ENCODE assay signal across 8 cellular contexts in the genomic region with DNA sequence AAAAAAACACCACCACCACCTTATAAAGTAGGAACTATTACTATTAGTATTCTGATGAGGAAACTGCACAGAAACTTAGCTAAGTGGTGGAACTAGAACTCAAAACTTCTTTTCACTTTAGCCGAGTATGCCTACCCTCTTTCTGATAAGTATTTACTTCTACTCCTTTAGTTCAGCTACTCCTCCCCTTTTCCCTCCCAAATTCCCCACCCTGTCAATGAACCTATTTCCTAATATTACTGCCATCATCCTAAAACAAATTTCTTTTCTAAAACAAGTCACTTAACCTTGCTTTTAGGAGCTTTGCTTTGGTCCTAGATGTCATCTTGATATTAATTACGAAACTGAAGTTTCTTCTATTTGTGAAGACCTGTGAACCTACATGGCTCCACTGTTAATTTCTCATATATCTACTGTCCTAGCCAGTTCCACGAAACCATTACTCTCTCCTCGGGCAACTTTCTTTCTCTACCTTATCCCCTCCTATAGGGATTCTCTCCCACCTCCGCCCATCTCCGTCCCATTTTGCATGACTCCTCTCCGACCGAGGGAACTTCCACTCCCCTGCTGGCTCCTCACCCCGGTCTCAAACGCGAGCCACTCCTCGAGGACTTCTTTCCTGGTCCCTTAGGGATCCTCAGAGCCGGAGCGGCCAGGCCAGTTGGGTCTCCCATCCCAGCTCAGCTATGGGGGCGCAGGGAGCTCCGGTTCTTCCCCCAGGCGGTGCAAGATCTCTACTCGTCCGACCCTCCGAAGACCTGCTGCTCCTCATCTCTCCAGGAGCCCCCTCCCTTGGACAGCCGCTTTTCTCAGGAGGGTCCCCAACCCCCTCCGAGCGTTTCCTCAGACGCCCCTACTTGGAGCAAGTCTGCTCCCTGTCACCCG. TPM values are rescaled to one million over a fixed set of nuclear protein-coding genes. Genes with fewer than 3 reads are reported as not detected.
DNase-seq lines count a peak whose midpoint lies in the region; ATAC-seq and TF ChIP-seq lines count a peak whose summit lies in the region.

No MANE protein-coding gene starts in this region.

- DNase-seq in G401 (ENCODE audit: low spot score) (peak; percentile 40), NCI-H2107 (lab: John Stamatoyannopoulos, UW) (no peak)
- DNase-seq in activated T-helper 2 cell treated with anti-CD3 and anti-CD28 coated beads, Interferon-gamma antibody, Interleukin-2, Interleukin-4, amounts not matched to agents 10 μg/mL and 5 μg/mL and 100 μg/mL, durations not matched to agents 14 hours and 24 hours and 36 hours (ENCODE audit: low spot score) = peak; percentile 15

- H3K4me3 ChIP-seq in Loucy (ENCODE audit: low read length, poor library complexity, severe bottlenecking) = peak overlapping the region; percentile 98
- H3K4me3 ChIP-seq in gastroesophageal sphincter = peak overlapping the region; percentile 64 to 91
- H3K4me3 ChIP-seq in neuron (ENCODE audit: low read length) = peak overlapping the region; percentile 99

- H3K9me3 Mint-ChIP-seq in activated T-helper 2 cell treated with anti-CD3 and anti-CD28 coated beads, Interferon-gamma antibody, Interleukin-2, Interleukin-4, amounts not matched to agents 10 μg/mL and 5 μg/mL and 100 μg/mL, durations not matched to agents 14 hours and 24 hours and 36 hours = no peaks in the 10 kb centered on the region

- peaks cover 40% of the 10 kb centered on the region for H4K20me1 ChIP-seq in Loucy (ENCODE audit: insufficient read depth, low read length, poor library complexity, severe bottlenecking)

- H2AFZ ChIP-seq in Loucy (ENCODE audit: low read length) = peak overlapping the region; percentile 85
- H2AFZ ChIP-seq in neuron (ENCODE audit: low read depth, low read length) = peak overlapping the region; percentile 75

- H3K27me3 ChIP-seq in Loucy (ENCODE audit: insufficient read depth, low read length, poor library complexity, severe bottlenecking) (no peaks in the 10 kb centered on the region), gastroesophageal sphincter (no peaks in the 10 kb centered on the region), neuron (ENCODE audit: insufficient read depth, low read length) (no peaks in the 10 kb centered on the region)

- 0 to 2% methylated on average over 15 to 21 of the region's 25 CpGs for WGBS in gastroesophageal sphincter (ENCODE audit: low coverage in 1 of 2), 2 donors

- peaks cover 44% of the 10 kb centered on the region for H3K4me1 Mint-ChIP-seq in activated T-helper 2 cell treated with anti-CD3 and anti-CD28 coated beads, Interferon-gamma antibody, Interleukin-2, Interleukin-4, amounts not matched to agents 10 μg/mL and 5 μg/mL and 100 μg/mL, durations not matched to agents 14 hours and 24 hours and 36 hours (ENCODE audit: low read depth)

- peak overlapping the region; percentile 95 for H3K4me2 ChIP-seq in Loucy (ENCODE audit: low read depth, low read length, poor library complexity, severe bottlenecking)

- H3K36me3 Mint-ChIP-seq in activated T-helper 2 cell treated with anti-CD3 and anti-CD28 coated beads, Interferon-gamma antibody, Interleukin-2, Interleukin-4, amounts not matched to agents 10 μg/mL and 5 μg/mL and 100 μg/mL, durations not matched to agents 14 hours and 24 hours and 36 hours (ENCODE audit: low read depth) = peaks cover 4% of the 10 kb centered on the region

- no peak for TF ChIP-seq EP300 in gastroesophageal sphincter (IDR thresholded peaks at IDR 0.05)

- peak overlapping the region; percentile 78 for H3K27ac Mint-ChIP-seq in activated T-helper 2 cell treated with anti-CD3 and anti-CD28 coated beads, Interferon-gamma antibody, Interleukin-2, Interleukin-4, amounts not matched to agents 10 μg/mL and 5 μg/mL and 100 μg/mL, durations not matched to agents 14 hours and 24 hours and 36 hours

- peak overlapping the region; percentile 59 to 96 (median 94) for H3K27ac ChIP-seq in gastroesophageal sphincter

- no peaks in the 10 kb centered on the region for H3F3A ChIP-seq in Loucy (ENCODE audit: low read depth)

- ATAC-seq in gastroesophageal sphincter = no peak
- ATAC-seq in HG03442 (IDR thresholded peaks at IDR 0.05; ENCODE audit: unreplicated experiment) = no peak
- ATAC-seq in HG03135 (IDR thresholded peaks at IDR 0.05; ENCODE audit: unreplicated experiment) = no peak

- H3K36me3 ChIP-seq in Loucy (ENCODE audit: insufficient read depth, low read length) = no peaks in the 10 kb centered on the region
- no peaks in the 10 kb centered on the region for H3K36me3 ChIP-seq in gastroesophageal sphincter
- H3K36me3 ChIP-seq in neuron (ENCODE audit: insufficient read depth, low read length) = no peaks in the 10 kb centered on the region

- no peaks in the 10 kb centered on the region for H3K9me3 ChIP-seq in Loucy (ENCODE audit: insufficient read depth, low read depth, low read length)
- no peaks in the 10 kb centered on the region for H3K9me3 ChIP-seq in gastroesophageal sphincter
- H3K9me3 ChIP-seq in neuron (ENCODE audit: low read length) = no peaks in the 10 kb centered on the region

- H3K9ac ChIP-seq in Loucy (ENCODE audit: low read depth, low read length, poor library complexity, severe bottlenecking) = peak overlapping the region; percentile 90

- peak overlapping the region; percentile 91 for H3K4me3 Mint-ChIP-seq in activated T-helper 2 cell treated with anti-CD3 and anti-CD28 coated beads, Interferon-gamma antibody, Interleukin-2, Interleukin-4, amounts not matched to agents 10 μg/mL and 5 μg/mL and 100 μg/mL, durations not matched to agents 14 hours and 24 hours and 36 hours (ENCODE audit: low read depth)

- H3K27me3 Mint-ChIP-seq in activated T-helper 2 cell treated with anti-CD3 and anti-CD28 coated beads, Interferon-gamma antibody, Interleukin-2, Interleukin-4, amounts not matched to agents 10 μg/mL and 5 μg/mL and 100 μg/mL, durations not matched to agents 14 hours and 24 hours and 36 hours (ENCODE audit: low read depth) = no peaks in the 10 kb centered on the region

- H3K4me1 ChIP-seq in Loucy (ENCODE audit: insufficient read depth, low read length, poor library complexity, severe bottlenecking) (peaks cover 48% of the 10 kb centered on the region), gastroesophageal sphincter (peaks cover 8 to 71% (median 27%) of the 10 kb centered on the region in 3 donors), neuron (ENCODE audit: insufficient read depth, low read length) (peaks cover 11% of the 10 kb centered on the region)

- TF ChIP-seq CTCF in Loucy (conservative IDR thresholded peaks at IDR 0.05; ENCODE audit: low read length) (no peak), gastroesophageal sphincter (IDR thresholded peaks at IDR 0.05) (no peak)

- in situ Hi-C loops in G401 (cut with HindIII; ENCODE audit: low sequenced_read_pairs) = no loop called here

- intact Hi-C loops in activated T-helper 2 cell treated with anti-CD3 and anti-CD28 coated beads, Interferon-gamma antibody, Interleukin-2, Interleukin-4, amounts not matched to agents 10 μg/mL and 5 μg/mL and 100 μg/mL, durations not matched to agents 14 hours and 24 hours and 36 hours (cut with micrococcal nuclease) = no loop called here

- H3K79me2 ChIP-seq in Loucy (ENCODE audit: insufficient read depth, low read length) = peaks cover 48% of the 10 kb centered on the region

- no peaks in the 10 kb centered on the region for H3K9me2 ChIP-seq in Loucy (replicated peaks; ENCODE audit: low read depth, low read length)

- TF ChIP-seq POLR2A in gastroesophageal sphincter (IDR thresholded peaks at IDR 0.05) = no peak

RNA-seq across cellular contexts. Expression of a gene that starts 1.1 kb away (rescaled TPM):
- total RNA-seq in G401 (2014; rRNA removed; shearing (Covaris generic)) = 16.6 and 49.1 TPM in 2 replicates
- 52.4 and 66.1 TPM in 2 replicates for total RNA-seq in activated T-helper 2 cell treated with anti-CD3 and anti-CD28 coated beads, Interferon-gamma antibody, Interleukin-2, Interleukin-4, amounts not matched to agents 10 μg/mL and 5 μg/mL and 100 μg/mL, durations not matched to agents 14 hours and 24 hours and 36 hours
- total RNA-seq in gastroesophageal sphincter = 10 to 100 TPM; 42.4 to 63.5 (median 51.0) TPM

RNA-seq across cellular contexts. Expression of a gene that starts 33.4 kb away (rescaled TPM):
- 0.07 and 0.31 TPM in 2 replicates for total RNA-seq in G401 (2014; rRNA removed; shearing (Covaris generic))
- total RNA-seq in activated T-helper 2 cell treated with anti-CD3 and anti-CD28 coated beads, Interferon-gamma antibody, Interleukin-2, Interleukin-4, amounts not matched to agents 10 μg/mL and 5 μg/mL and 100 μg/mL, durations not matched to agents 14 hours and 24 hours and 36 hours = 22.0 and 24.1 TPM in 2 replicates
- total RNA-seq in gastroesophageal sphincter = 10 to 100 TPM; 13.6 to 21.8 (median 18.1) TPM

Comparison
In these comparisons a context has a peak if more than half of its experiments do, and no peak if none do; other contexts are left out.
1. RNA of a gene that starts 33.4 kb away (total RNA-seq): 22.0 to 24.1 TPM in activated T-helper 2 cell treated with anti-CD3 and anti-CD28 coated beads, Interferon-gamma antibody, Interleukin-2, Interleukin-4, amounts not matched to agents 10 μg/mL and 5 μg/mL and 100 μg/mL, durations not matched to agents 14 hours and 24 hours and 36 hours and 13.6 to 21.8 TPM in gastroesophageal sphincter; 0.07 to 0.31 TPM in G401; every median in the first group is over 10 times any median in the second.
2. Peak in every context shown above with its lines, with median percentiles within 50 percentile points of each other: H3K4me3 ChIP-seq.